ENCODE assay signal across 27 cellular contexts in genomic region chr3:107663266-107663665, GRCh38.
"Had no signal": no experiment of that assay in that cellular context is flagged by ENCODE, and none has a peak within 500 bp of the region (broad histone marks: within the 10 kb centered on the region; RNA-seq: fewer than 3 reads in every experiment).

No MANE protein-coding gene starts in this region.

- H2AFZ ChIP-seq: hepatocyte had no signal

- H3K27ac ChIP-seq: breast epithelium, colonic mucosa, hepatocyte, vagina had no signal

- H3K9me3 Mint-ChIP-seq: activated B cell treated with CpG ODN at 0.5 μM for 24 hours; activated naive CD8-positive, alpha-beta T cell treated with anti-CD3 and anti-CD28 coated beads for 36 hours; central memory CD8-positive, alpha-beta T cell; naive thymus-derived CD4-positive, alpha-beta T cell; stimulated activated effector memory CD8-positive, alpha-beta T cell treated with anti-CD3 and anti-CD28 coated beads, Interleukin-12 subunit alpha, Interleukin-12 subunit beta, amount 100 ng/mL, for 72 hours; stimulated activated naive CD8-positive, alpha-beta T cell treated with anti-CD3 and anti-CD28 coated beads, Interleukin-15, Interleukin-2, amounts not matched to agents 100 ng/mL and 50 ng/mL, for 24 hours; T-helper 2 cell treated with Interferon-gamma antibody and Interleukin-4, amounts not matched to agents 5 μg/mL and 100 μg/mL, for 36 hours had no signal

- H3K27me3 Mint-ChIP-seq: activated B cell treated with CpG ODN at 0.5 μM for 24 hours; activated CD8-positive, alpha-beta memory T cell treated with anti-CD3 and anti-CD28 coated beads, Interleukin-2, amount 10 ng/mL, durations not matched to agents 7 days and 5 days; activated naive CD8-positive, alpha-beta T cell treated with anti-CD3 and anti-CD28 coated beads for 36 hours; central memory CD8-positive, alpha-beta T cell; naive thymus-derived CD4-positive, alpha-beta T cell; stimulated activated naive CD8-positive, alpha-beta T cell treated with anti-CD3 and anti-CD28 coated beads, Interleukin-15, Interleukin-2, amounts not matched to agents 100 ng/mL and 50 ng/mL, for 24 hours had no signal

- H3K27me3 ChIP-seq: breast epithelium, colonic mucosa, dorsolateral prefrontal cortex, gastroesophageal sphincter, hepatocyte, right atrium auricular region, upper lobe of left lung, vagina had no signal

- ATAC-seq: activated CD8-positive, alpha-beta memory T cell treated with anti-CD3 and anti-CD28 coated beads, Interleukin-2, amount 10 ng/mL, durations not matched to agents 7 days and 5 days; activated CD8-positive, alpha-beta T cell treated with anti-CD3 and anti-CD28 coated beads, Interleukin-2, amount 10 ng/mL, durations not matched to agents 7 days and 5 days; naive thymus-derived CD4-positive, alpha-beta T cell; stimulated activated effector memory CD8-positive, alpha-beta T cell treated with anti-CD3 and anti-CD28 coated beads, Interleukin-12 subunit alpha, Interleukin-12 subunit beta, amount 100 ng/mL, for 72 hours had no signal

- H3K4me3 Mint-ChIP-seq: activated B cell treated with CpG ODN at 0.5 μM for 24 hours; activated CD8-positive, alpha-beta memory T cell treated with anti-CD3 and anti-CD28 coated beads, Interleukin-2, amount 10 ng/mL, durations not matched to agents 7 days and 5 days; activated CD8-positive, alpha-beta T cell treated with anti-CD3 and anti-CD28 coated beads, Interleukin-2, amount 10 ng/mL, durations not matched to agents 7 days and 5 days; activated naive CD8-positive, alpha-beta T cell treated with anti-CD3 and anti-CD28 coated beads for 36 hours; central memory CD8-positive, alpha-beta T cell; naive thymus-derived CD4-positive, alpha-beta T cell; stimulated activated effector memory CD8-positive, alpha-beta T cell treated with anti-CD3 and anti-CD28 coated beads, Interleukin-12 subunit alpha, Interleukin-12 subunit beta, amount 100 ng/mL, for 72 hours; stimulated activated naive CD8-positive, alpha-beta T cell treated with anti-CD3 and anti-CD28 coated beads, Interleukin-15, Interleukin-2, amounts not matched to agents 100 ng/mL and 50 ng/mL, for 24 hours; T-helper 2 cell treated with Interferon-gamma antibody and Interleukin-4, amounts not matched to agents 5 μg/mL and 100 μg/mL, for 36 hours had no signal

- DNase-seq: activated B cell treated with CpG ODN at 0.5 μM for 24 hours; activated CD4-positive, alpha-beta T cell treated with anti-CD3 and anti-CD28 coated beads, Interleukin-2, amount 50 U/mL, for 1 hour; activated CD8-positive, alpha-beta memory T cell treated with anti-CD3 and anti-CD28 coated beads, Interleukin-2, amount 10 ng/mL, durations not matched to agents 7 days and 5 days; activated CD8-positive, alpha-beta T cell treated with anti-CD3 and anti-CD28 coated beads, Interleukin-2, amount 10 ng/mL, durations not matched to agents 7 days and 5 days; activated effector memory CD4-positive, alpha-beta T cell treated with Interleukin-2 at 50 U/mL for 16 hours; activated naive CD4-positive, alpha-beta T cell treated with Interleukin-2 at 50 U/mL for 16 hours; activated naive CD8-positive, alpha-beta T cell treated with anti-CD3 and anti-CD28 coated beads for 36 hours; colonic mucosa; dorsolateral prefrontal cortex; effector memory CD4-positive, alpha-beta T cell; islet precursor cell; left ventricle myocardium inferior; naive thymus-derived CD4-positive, alpha-beta T cell; stimulated activated CD4-positive, alpha-beta T cell treated with anti-CD3 and anti-CD28 coated beads, Interleukin-4, amount 100 ng/mL, for 1 hour; substantia nigra; T-helper 1 cell; upper lobe of left lung had no signal

- H3K36me3 Mint-ChIP-seq: activated CD8-positive, alpha-beta memory T cell treated with anti-CD3 and anti-CD28 coated beads, Interleukin-2, amount 10 ng/mL, durations not matched to agents 7 days and 5 days; activated naive CD8-positive, alpha-beta T cell treated with anti-CD3 and anti-CD28 coated beads for 36 hours; stimulated activated effector memory CD8-positive, alpha-beta T cell treated with anti-CD3 and anti-CD28 coated beads, Interleukin-12 subunit alpha, Interleukin-12 subunit beta, amount 100 ng/mL, for 72 hours had no signal

- H3K4me3 ChIP-seq: breast epithelium, colonic mucosa, hepatocyte, lung, right atrium auricular region, upper lobe of left lung, vagina had no signal

- H3K36me3 ChIP-seq: breast epithelium, colonic mucosa, gastroesophageal sphincter, right atrium auricular region, upper lobe of left lung, vagina had no signal

- H3K9me3 ChIP-seq: breast epithelium, colonic mucosa, gastroesophageal sphincter, left ventricle myocardium inferior, right atrium auricular region, upper lobe of left lung, vagina had no signal

- H3K4me1 ChIP-seq: breast epithelium, colonic mucosa had no signal
